Comparison of ENCODE assay signal across 8 cellular contexts in the genomic region with DNA sequence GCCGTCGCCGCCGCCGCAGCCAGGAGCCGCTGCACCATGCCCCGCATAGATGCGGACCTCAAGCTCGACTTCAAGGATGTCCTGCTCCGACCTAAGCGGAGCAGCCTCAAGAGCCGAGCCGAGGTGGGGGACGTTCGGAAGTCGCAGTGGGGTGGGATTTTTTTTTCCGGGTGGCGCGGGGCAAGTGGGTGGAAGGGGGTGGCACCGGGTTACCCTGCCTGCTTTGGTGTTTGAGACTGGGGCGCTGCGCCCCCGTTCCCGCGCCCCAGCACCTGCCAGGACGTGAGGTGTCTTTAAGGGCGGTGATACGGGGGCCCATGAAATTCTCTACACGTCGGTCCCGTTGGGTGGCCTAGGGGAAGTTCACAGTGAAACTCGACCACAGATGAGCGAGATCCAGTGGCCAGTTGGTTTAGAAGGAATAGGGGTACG. TPM values are rescaled to one million over a fixed set of nuclear protein-coding genes. Genes with fewer than 3 reads are reported as not detected.
A peak's percentile ranks its signal among the peaks of the same experiment; 100 is the strongest.
DNase-seq lines count a peak whose midpoint lies in the region; ATAC-seq and TF ChIP-seq lines count a peak whose summit lies in the region.

No MANE protein-coding gene starts in this region.

- peaks cover 45% of the 10 kb centered on the region for H3K27me3 ChIP-seq in GM23338 (ENCODE audit: insufficient read depth)
- H3K27me3 ChIP-seq in SK-N-SH (ENCODE audit: insufficient read depth) = no peaks in the 10 kb centered on the region
- no peaks in the 10 kb centered on the region for H3K27me3 ChIP-seq in parathyroid adenoma (ENCODE audit: control insufficient read depth, insufficient read depth, low read length)

- H3K4me3 ChIP-seq in GM23338 = peak overlapping the region; percentile 68
- H3K4me3 ChIP-seq in SK-N-SH (ENCODE audit: low read depth in 2 of 2, low read length in 1 of 2) = peak overlapping the region; percentile 68 to 83
- H3K4me3 ChIP-seq in fibroblast of pulmonary artery (replicated peaks; ENCODE audit: low read depth, low read length) = peak overlapping the region; percentile 70
- peak overlapping the region; percentile 83 for H3K4me3 ChIP-seq in parathyroid adenoma (ENCODE audit: low read depth, low read length)

- H3K27ac ChIP-seq in GM23338 (ENCODE audit: low read depth) = no peak overlapping the region
- peak overlapping the region in 1 of 2 experiments; percentile 21; a peak in 1 of 4 replicates for H3K27ac ChIP-seq in SK-N-SH (ENCODE audit: low read depth in 2 of 2, low read length in 1 of 2)
- peak overlapping the region; percentile 76 for H3K27ac ChIP-seq in parathyroid adenoma

- no peaks in the 10 kb centered on the region for H3K79me2 ChIP-seq in GM23338 (replicated peaks; ENCODE audit: insufficient read depth)
- no peaks in the 10 kb centered on the region for H3K79me2 ChIP-seq in SK-N-SH (ENCODE audit: insufficient read depth)
- no peaks in the 10 kb centered on the region for H3K79me2 ChIP-seq in parathyroid adenoma

- TF ChIP-seq CTCF in GM23338 (conservative IDR thresholded peaks at IDR 0.05; ENCODE audit: low read depth in 2 of 2) = no peak
- TF ChIP-seq CTCF in SK-N-SH (IDR thresholded peaks at IDR 0.05) = no peak
- TF ChIP-seq CTCF in fibroblast of pulmonary artery (IDR thresholded peaks at IDR 0.05; ENCODE audit: low read length, missing control alignments) = no peak
- no peak for TF ChIP-seq CTCF in parathyroid adenoma (IDR thresholded peaks at IDR 0.05)

- peaks cover 3% of the 10 kb centered on the region for H3K4me1 Mint-ChIP-seq in GM23338

- no peak for TF ChIP-seq EP300 in SK-N-SH (IDR thresholded peaks at IDR 0.05; ENCODE audit: borderline replicate concordance in 1 of 2, low read depth in 1 of 2, low read length in 1 of 2)

- no peaks in the 10 kb centered on the region for H3K36me3 Mint-ChIP-seq in GM23338 (ENCODE audit: low read depth)

- 0% methylated on average over 12 of the region's 34 CpGs for WGBS in SK-N-SH (ENCODE audit: low lambda C conversion rate)

- DNase-seq in CD1c-positive myeloid dendritic cell (ENCODE audit: extremely low spot score) = peak; percentile 54
- peak; percentile 60 for DNase-seq in GM23338 (ENCODE audit: low spot score)
- DNase-seq in SK-N-SH = peak; percentile 58
- no peak for DNase-seq in fibroblast of pulmonary artery (ENCODE audit: low read depth)
- DNase-seq in DMS153 (lab: John Stamatoyannopoulos, UW) = no peak
- DNase-seq in DMS114 treated with DMSO at 0.1 percent for 48 hours (lab: John Stamatoyannopoulos, UW; ENCODE audit: unreplicated experiment) = no peak
- no peak for DNase-seq in foreskin melanocyte

- H2AFZ ChIP-seq in GM23338 = peak overlapping the region; percentile 99
- peak overlapping the region; percentile 84 for H2AFZ ChIP-seq in SK-N-SH (ENCODE audit: low read depth)
- peak overlapping the region; percentile 94 for H2AFZ ChIP-seq in parathyroid adenoma

- CTCF ChIA-PET in SK-N-SH (lab: Yijun Ruan, JAX) = interaction anchor here (1.3 kb wide), 1 partner anchor 30 kb away, joined by 7 read pairs; no protein-coding TSS in a partner anchor

- H3K9ac ChIP-seq in SK-N-SH = peak overlapping the region; percentile 43; the same call in 1 of the 2 replicates
- H3K9ac ChIP-seq in parathyroid adenoma = no peak overlapping the region

- TF ChIP-seq RAD21 in SK-N-SH (IDR thresholded peaks at IDR 0.05; ENCODE audit: low read length) = no peak

- H3K4me2 ChIP-seq in GM23338 (peak overlapping the region; percentile 95), SK-N-SH (peak overlapping the region; percentile 83), parathyroid adenoma (ENCODE audit: low read length) (peak overlapping the region; percentile 96)

- peak overlapping the region; percentile 75 for H3K4me3 Mint-ChIP-seq in GM23338

- H3K36me3 ChIP-seq in GM23338 (ENCODE audit: insufficient read depth) (no peaks in the 10 kb centered on the region), SK-N-SH (replicated peaks in 1 of 2; ENCODE audit: control insufficient read depth in 1 of 2, insufficient read depth in 2 of 2, low read length in 1 of 2) (no peaks in the 10 kb centered on the region), parathyroid adenoma (ENCODE audit: control insufficient read depth, insufficient read depth, low read length) (peaks cover 3% of the 10 kb centered on the region)

- H4K20me1 ChIP-seq in GM23338 (replicated peaks; ENCODE audit: insufficient read depth) (no peaks in the 10 kb centered on the region), SK-N-SH (ENCODE audit: insufficient read depth) (no peaks in the 10 kb centered on the region)

- H3K27me3 Mint-ChIP-seq in GM23338 (ENCODE audit: insufficient read depth, low read depth, poor library complexity) = peaks cover 28% of the 10 kb centered on the region

- H3F3A ChIP-seq in GM23338 (replicated peaks; ENCODE audit: low read depth) = no peaks in the 10 kb centered on the region
- H3F3A ChIP-seq in SK-N-SH (replicated peaks; ENCODE audit: insufficient read depth) = peaks cover 9% of the 10 kb centered on the region

- POLR2A ChIA-PET in SK-N-SH (lab: Yijun Ruan, JAX) = no interaction called here

- H3K27ac Mint-ChIP-seq in GM23338 = no peak overlapping the region

- H3K9me2 ChIP-seq in GM23338 (ENCODE audit: insufficient read depth) = no peaks in the 10 kb centered on the region
- no peaks in the 10 kb centered on the region for H3K9me2 ChIP-seq in SK-N-SH

- no peaks in the 10 kb centered on the region for H3K9me3 ChIP-seq in SK-N-SH
- no peaks in the 10 kb centered on the region for H3K9me3 ChIP-seq in parathyroid adenoma (ENCODE audit: control insufficient read depth, low read length)

- ATAC-seq in GM23338 = peak; percentile 69

- H3K9me3 Mint-ChIP-seq in GM23338 = no peaks in the 10 kb centered on the region

- H3K4me1 ChIP-seq in GM23338 (ENCODE audit: insufficient read depth) = peaks cover 6% of the 10 kb centered on the region; the same call in 1 of the 2 replicates
- peaks cover 0 to 6% of the 10 kb centered on the region in 2 experiments; a peak in 1 of 4 replicates for H3K4me1 ChIP-seq in SK-N-SH (ENCODE audit: control insufficient read depth in 1 of 2, insufficient read depth in 2 of 2, low read depth in 1 of 2, low read length in 1 of 2)
- H3K4me1 ChIP-seq in parathyroid adenoma = peaks cover 6% of the 10 kb centered on the region

TF ChIP-seq in GM23338, 12 proteins besides CTCF, POLR2A, EP300 and RAD21 (continues in another document):
- TF ChIP-seq NANOG (IDR thresholded peaks at IDR 0.05; ENCODE audit: borderline replicate concordance) (no peak), ZNF114 (CRISPR knock-in tag; IDR thresholded peaks at IDR 0.05) (no peak), EZH2 (IDR thresholded peaks at IDR 0.05; ENCODE audit: low read depth, unreplicated experiment) (peak; percentile 38)

TF ChIP-seq in SK-N-SH, 30 proteins besides CTCF, POLR2A, EP300 and RAD21:
- TF ChIP-seq, protein P1, sequence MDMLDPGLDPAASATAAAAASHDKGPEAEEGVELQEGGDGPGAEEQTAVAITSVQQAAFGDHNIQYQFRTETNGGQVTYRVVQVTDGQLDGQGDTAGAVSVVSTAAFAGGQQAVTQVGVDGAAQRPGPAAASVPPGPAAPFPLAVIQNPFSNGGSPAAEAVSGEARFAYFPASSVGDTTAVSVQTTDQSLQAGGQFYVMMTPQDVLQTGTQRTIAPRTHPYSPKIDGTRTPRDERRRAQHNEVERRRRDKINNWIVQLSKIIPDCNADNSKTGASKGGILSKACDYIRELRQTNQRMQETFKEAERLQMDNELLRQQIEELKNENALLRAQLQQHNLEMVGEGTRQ (IDR thresholded peaks at IDR 0.05; ENCODE audit: borderline replicate concordance, low read depth, low read length) = no peak
- 0 out of 2 replicates have a peak, but pooled peaks have one; percentile 14 for TF ChIP-seq POLR2AphosphoS5 (IDR thresholded peaks at IDR 0.05; ENCODE audit: low read depth, low read length)

RNA-seq across cellular contexts. Expression of a gene that starts 0.3 kb away (rescaled TPM):
- total RNA-seq in GM23338 (2014; rRNA removed; shearing (Covaris generic)) = 0.35 and 1.3 TPM in 2 replicates
- polyA plus RNA-seq in GM23338 (2016; fragmentation: Nextera tagmentation; extraction: Ambion mirVana) (0.23 and 0.64 TPM in 2 replicates), SK-N-SH (2012; rRNA removed) (18.4 and 21.0 TPM in 2 replicates)
- 19.0 and 21.2 TPM in 2 replicates for polyA plus RNA-seq in SK-N-SH (2012; cell fraction: cytosol; rRNA removed)
- polyA plus RNA-seq in SK-N-SH (2012; cell fraction: nucleus; rRNA removed) = 11.0 and 12.5 TPM in 2 replicates

Comparison
In these comparisons a context has a peak if more than half of its experiments do, and no peak if none do; other contexts are left out.
1. DNase-seq: peak in CD1c-positive myeloid dendritic cell (single experiment), GM23338 (single experiment) and SK-N-SH (single experiment); none in fibroblast of pulmonary artery (single experiment), DMS153 (single experiment), DMS114 treated with DMSO at 0.1 percent for 48 hours (single experiment) and foreskin melanocyte (single experiment).
2. Peak in every context shown above with its lines, with median percentiles within 50 percentile points of each other: H2AFZ ChIP-seq, H3K4me2 ChIP-seq and H3K4me3 ChIP-seq.